ENCODE assay signal across 23 cellular contexts in genomic region chr7:84855758-84856157, GRCh38.
"Had no signal": no experiment of that assay in that cellular context is flagged by ENCODE, and none has a peak within 500 bp of the region (broad histone marks: within the 10 kb centered on the region; RNA-seq: fewer than 3 reads in every experiment).

No MANE protein-coding gene starts in this region.

- H3K9ac ChIP-seq: neural progenitor cell had no signal

- H3K4me1 ChIP-seq: neural progenitor cell, pancreas, prostate gland, right lobe of liver, sigmoid colon, stomach, thyroid gland, tibial nerve, upper lobe of left lung, vagina had no signal

- H3K4me2 ChIP-seq: neural progenitor cell had no signal

- DNase-seq: naive thymus-derived CD4-positive, alpha-beta T cell; natural killer cell; occipital lobe; pancreas; right cardiac atrium; right lobe of liver; sigmoid colon; small intestine; stimulated activated CD4-positive, alpha-beta T cell treated with anti-CD3 and anti-CD28 coated beads, Interleukin-15, amount 100 ng/mL, for 24 hours; stimulated activated CD4-positive, alpha-beta T cell treated with anti-CD3 and anti-CD28 coated beads, Interleukin-2, amount 100 ng/mL, for 24 hours; stimulated activated CD4-positive, alpha-beta T cell treated with anti-CD3 and anti-CD28 coated beads, Interleukin-2, amount 100 ng/mL, for 48 hours; stimulated activated CD4-positive, alpha-beta T cell treated with anti-CD3 and anti-CD28 coated beads, Interleukin-4, amount 100 ng/mL, for 24 hours; stimulated activated naive B cell treated with anti-CD40 and anti-IgM and Interleukin-4, amounts not matched to agents 10 μg/mL and 1 μg/mL and 100 μg/mL, for 72 hours; stimulated activated naive CD4-positive, alpha-beta T cell treated with Interleukin-2 at 50 U/mL for 16 hours; stomach; thyroid gland; trophoblast cell; upper lobe of left lung had no signal

- H3K36me3 ChIP-seq: neural progenitor cell, pancreas, prostate gland, right lobe of liver, sigmoid colon, stomach, thoracic aorta, thyroid gland, tibial nerve, upper lobe of left lung, vagina had no signal

- H3K9me3 ChIP-seq: pancreas, prostate gland, right lobe of liver, stomach, thoracic aorta, thyroid gland, upper lobe of left lung, vagina had no signal

- H3K4me3 ChIP-seq: neural progenitor cell, pancreas, prostate gland, right lobe of liver, sigmoid colon, stomach, thoracic aorta, thyroid gland, tibial nerve, upper lobe of left lung, vagina had no signal

- H3K27ac ChIP-seq: neural progenitor cell, pancreas, prostate gland, right lobe of liver, sigmoid colon, stomach, thoracic aorta, thyroid gland, tibial nerve, upper lobe of left lung, vagina had no signal

- H3K27me3 ChIP-seq: neural progenitor cell, pancreas, right lobe of liver, sigmoid colon, stomach, thyroid gland, tibial nerve, upper lobe of left lung, vagina had no signal

- H2AFZ ChIP-seq: neural progenitor cell had no signal
